Comparison of ENCODE assay signal across 23 cellular contexts in genomic region chr1:178986204-178986603, GRCh38.
"Had no signal": no experiment of that assay in that cellular context is flagged by ENCODE, and none has a peak within 500 bp of the region (broad histone marks: within the 10 kb centered on the region; RNA-seq: fewer than 3 reads in every experiment).

No MANE protein-coding gene starts in this region.

- H3K27ac ChIP-seq: brain microvascular endothelial cell, cardiac muscle cell had no signal

- FAIRE-seq: RCC 7860 had no signal

- H3K9me3 Mint-ChIP-seq: activated B cell treated with CpG ODN at 0.5 μM for 24 hours; activated CD4-positive, alpha-beta T cell treated with anti-CD3 and anti-CD28 coated beads, Interleukin-2, amount 10 ng/mL, durations not matched to agents 24 days and 14 days; T-helper 1 cell treated with Interleukin-12 subunit alpha and Interleukin-12 subunit beta and Interleukin-4 antibody, amounts not matched to agents 30 μg/mL and 1 μg/mL, for 36 hours had no signal

- H3K4me3 Mint-ChIP-seq: activated B cell treated with CpG ODN at 0.5 μM for 24 hours; activated CD4-positive, alpha-beta T cell treated with anti-CD3 and anti-CD28 coated beads, Interleukin-2, amount 10 ng/mL, durations not matched to agents 24 days and 14 days; activated CD8-positive, alpha-beta memory T cell treated with anti-CD3 and anti-CD28 coated beads, Interleukin-2, amount 10 ng/mL, durations not matched to agents 7 days and 5 days; activated naive CD8-positive, alpha-beta T cell treated with anti-CD3 and anti-CD28 coated beads, Interleukin-2, amount 50 U/mL, for 24 hours; activated T-cell treated with anti-CD3 and anti-CD28 coated beads, Interleukin-2, amount 50 U/mL, for 24 hours; activated T-helper 1 cell treated with anti-CD3 and anti-CD28 coated beads, Interleukin-12 subunit alpha, Interleukin-12 subunit beta, Interleukin-2, Interleukin-4 antibody, amounts not matched to agents 30 ng/mL and 10 ng/mL and 1 ng/mL, durations not matched to agents 14 hours and 24 hours and 36 hours; T-helper 1 cell treated with Interleukin-12 subunit alpha and Interleukin-12 subunit beta and Interleukin-4 antibody, amounts not matched to agents 30 μg/mL and 1 μg/mL, for 36 hours had no signal

- H3K4me1 Mint-ChIP-seq: activated B cell treated with CpG ODN at 0.5 μM for 24 hours; activated CD4-positive, alpha-beta T cell treated with anti-CD3 and anti-CD28 coated beads, Interleukin-2, amount 10 ng/mL, durations not matched to agents 24 days and 14 days; activated CD8-positive, alpha-beta memory T cell treated with anti-CD3 and anti-CD28 coated beads, Interleukin-2, amount 10 ng/mL, durations not matched to agents 7 days and 5 days; activated naive CD8-positive, alpha-beta T cell treated with anti-CD3 and anti-CD28 coated beads, Interleukin-2, amount 50 U/mL, for 24 hours had no signal

- ATAC-seq: activated CD8-positive, alpha-beta memory T cell treated with anti-CD3 and anti-CD28 coated beads, Interleukin-2, amount 10 ng/mL, durations not matched to agents 7 days and 5 days; activated naive CD4-positive, alpha-beta T cell treated with anti-CD3 and anti-CD28 coated beads, Interleukin-2, amount 50 U/mL, for 72 hours; activated naive CD8-positive, alpha-beta T cell treated with anti-CD3 and anti-CD28 coated beads, Interleukin-2, amount 50 U/mL, for 24 hours had no signal

- H3K36me3 Mint-ChIP-seq: activated CD8-positive, alpha-beta memory T cell treated with anti-CD3 and anti-CD28 coated beads, Interleukin-2, amount 10 ng/mL, durations not matched to agents 7 days and 5 days; activated naive CD4-positive, alpha-beta T cell treated with anti-CD3 and anti-CD28 coated beads, Interleukin-2, amount 50 U/mL, for 72 hours had no signal

- DNase-seq: activated B cell treated with CpG ODN at 0.5 μM for 24 hours; activated CD4-positive, alpha-beta T cell treated with anti-CD3 and anti-CD28 coated beads for 1 hour; activated CD4-positive, alpha-beta T cell treated with anti-CD3 and anti-CD28 coated beads, Interleukin-2, amount 10 ng/mL, durations not matched to agents 24 days and 14 days; activated CD4-positive, alpha-beta T cell treated with anti-CD3 and anti-CD28 coated beads, Interleukin-2, amount 50 U/mL, for 48 hours; activated CD8-positive, alpha-beta memory T cell treated with anti-CD3 and anti-CD28 coated beads, Interleukin-2, amount 10 ng/mL, durations not matched to agents 7 days and 5 days; activated effector memory CD4-positive, alpha-beta T cell treated with anti-CD3 and anti-CD28 coated beads, Interleukin-2, amount 50 U/mL, for 16 hours; activated naive CD4-positive, alpha-beta T cell treated with Interleukin-2 at 50 U/mL for 16 hours; activated naive CD8-positive, alpha-beta T cell treated with anti-CD3 and anti-CD28 coated beads, Interleukin-2, amount 50 U/mL, for 24 hours; activated T-cell treated with anti-CD3 and anti-CD28 coated beads, Interleukin-2, amount 50 U/mL, for 24 hours; brain microvascular endothelial cell; Kasumi-1; NCI-H1092; NCI-H1417 treated with DMSO at 0.1 percent for 48 hours; NCI-H1694; NCI-H2029 treated with DMSO at 0.1 percent for 48 hours; NCI-H510A treated with DMSO at 0.1 percent for 48 hours; NCI-H69; SHP77 treated with DMSO at 0.1 percent for 48 hours had no signal

- H3K4me3 ChIP-seq: cardiac muscle cell had no signal

- H3K27me3 Mint-ChIP-seq: activated B cell treated with CpG ODN at 0.5 μM for 24 hours; activated CD8-positive, alpha-beta memory T cell treated with anti-CD3 and anti-CD28 coated beads, Interleukin-2, amount 10 ng/mL, durations not matched to agents 7 days and 5 days; activated naive CD8-positive, alpha-beta T cell treated with anti-CD3 and anti-CD28 coated beads, Interleukin-2, amount 50 U/mL, for 24 hours; activated T-cell treated with anti-CD3 and anti-CD28 coated beads, Interleukin-2, amount 50 U/mL, for 24 hours had no signal

- H3K27ac Mint-ChIP-seq: activated B cell treated with CpG ODN at 0.5 μM for 24 hours; activated CD4-positive, alpha-beta T cell treated with anti-CD3 and anti-CD28 coated beads, Interleukin-2, amount 10 ng/mL, durations not matched to agents 24 days and 14 days; activated CD8-positive, alpha-beta memory T cell treated with anti-CD3 and anti-CD28 coated beads, Interleukin-2, amount 10 ng/mL, durations not matched to agents 7 days and 5 days; activated naive CD4-positive, alpha-beta T cell treated with anti-CD3 and anti-CD28 coated beads, Interleukin-2, amount 50 U/mL, for 72 hours; activated naive CD8-positive, alpha-beta T cell treated with anti-CD3 and anti-CD28 coated beads, Interleukin-2, amount 50 U/mL, for 24 hours; activated T-cell treated with anti-CD3 and anti-CD28 coated beads, Interleukin-2, amount 50 U/mL, for 24 hours; activated T-helper 1 cell treated with anti-CD3 and anti-CD28 coated beads, Interleukin-12 subunit alpha, Interleukin-12 subunit beta, Interleukin-2, Interleukin-4 antibody, amounts not matched to agents 30 ng/mL and 10 ng/mL and 1 ng/mL, durations not matched to agents 14 hours and 24 hours and 36 hours; T-helper 1 cell treated with Interleukin-12 subunit alpha and Interleukin-12 subunit beta and Interleukin-4 antibody, amounts not matched to agents 30 μg/mL and 1 μg/mL, for 36 hours had no signal

- H3K36me3 ChIP-seq: brain microvascular endothelial cell, cardiac muscle cell had no signal

- H3K27me3 ChIP-seq: brain microvascular endothelial cell, cardiac muscle cell had no signal
